In the genomic region with DNA sequence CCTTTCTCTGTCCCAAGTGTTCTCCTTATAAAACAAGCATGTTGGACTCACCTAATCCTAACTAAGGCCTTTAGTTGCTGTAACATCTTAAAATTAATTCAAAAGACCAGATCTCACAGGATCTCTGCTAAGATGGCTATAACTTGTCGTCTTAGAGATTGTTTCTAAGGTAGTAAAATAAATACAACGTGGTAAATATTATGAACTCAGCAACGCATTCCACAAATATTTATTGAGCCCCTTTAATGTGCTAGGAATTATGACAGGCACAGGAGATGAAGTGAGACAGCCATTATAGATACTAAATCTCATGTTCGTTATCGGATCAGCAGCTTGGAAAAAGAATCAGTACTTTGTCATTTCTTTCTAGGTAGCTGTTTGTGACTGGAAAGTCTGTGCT, we compare ENCODE assay signal across 9 cellular contexts. TPM values are rescaled to one million over a fixed set of nuclear protein-coding genes. Genes with fewer than 3 reads are reported as not detected.
DNase-seq lines count a peak whose midpoint lies in the region; ATAC-seq and TF ChIP-seq lines count a peak whose summit lies in the region.
"Had no signal": no experiment of that assay in that cellular context is flagged by ENCODE, and none has a peak within 500 bp of the region (broad histone marks: within the 10 kb centered on the region; RNA-seq: fewer than 3 reads in every experiment).

No MANE protein-coding gene starts in this region.

- H3K4me1 ChIP-seq in ACC112 (ENCODE audit: control insufficient read depth, insufficient read depth, low read length, unreplicated experiment) = peaks cover 19% of the 10 kb centered on the region
- peaks cover 20% of the 10 kb centered on the region for H3K4me1 ChIP-seq in muscle layer of colon (ENCODE audit: insufficient read depth, low read length)
- no peaks in the 10 kb centered on the region for H3K4me1 ChIP-seq in endodermal cell (ENCODE audit: control insufficient read depth, insufficient read depth, low read length)

- H3K9ac ChIP-seq in muscle layer of colon (ENCODE audit: low read length) = no peak overlapping the region
- no peak overlapping the region for H3K9ac ChIP-seq in endodermal cell (ENCODE audit: extremely low read depth, low read length, poor library complexity, severe bottlenecking)

- TF ChIP-seq CTCF in GM10266 (IDR thresholded peaks at IDR 0.05; ENCODE audit: control insufficient read depth, insufficient read depth, low read depth, missing control alignments) (no peak), endodermal cell (conservative IDR thresholded peaks at IDR 0.05) (no peak)

- H3K36me3 Mint-ChIP-seq in activated naive CD8-positive, alpha-beta T cell = peaks cover 2% of the 10 kb centered on the region
- H3K36me3 Mint-ChIP-seq in endodermal cell (ENCODE audit: low read depth) = no peaks in the 10 kb centered on the region

- H3K27me3 ChIP-seq in ACC112 (ENCODE audit: insufficient read depth, low read length) = no peaks in the 10 kb centered on the region
- H3K27me3 ChIP-seq in muscle layer of colon (ENCODE audit: control insufficient read depth in 1 of 2, insufficient read depth in 2 of 2, low read length in 2 of 2) = no peaks in the 10 kb centered on the region
- no peaks in the 10 kb centered on the region for H3K27me3 ChIP-seq in endodermal cell (ENCODE audit: control insufficient read depth, insufficient read depth, low read length, poor library complexity, severe bottlenecking)

- peak overlapping the region; percentile 43 for H3K4me3 ChIP-seq in ACC112 (ENCODE audit: low read depth, low read length)
- no peak overlapping the region for H3K4me3 ChIP-seq in muscle layer of colon (ENCODE audit: low read depth in 1 of 2, low read length in 2 of 2)
- H3K4me3 ChIP-seq in endodermal cell (ENCODE audit: low read length) = no peak overlapping the region

- H2AFZ ChIP-seq in ACC112 (ENCODE audit: low read length, unreplicated experiment) = peak overlapping the region; percentile 93

- H3K4me1 Mint-ChIP-seq in activated naive CD8-positive, alpha-beta T cell (ENCODE audit: low read depth) = peaks cover 71% of the 10 kb centered on the region
- H3K4me1 Mint-ChIP-seq in endodermal cell = peaks cover 3% of the 10 kb centered on the region

- no peaks in the 10 kb centered on the region for H3K27me3 Mint-ChIP-seq in activated naive CD8-positive, alpha-beta T cell
- H3K27me3 Mint-ChIP-seq in endodermal cell (ENCODE audit: insufficient read depth) = peaks cover 6% of the 10 kb centered on the region

- peak overlapping the region; percentile 72 for H3K4me3 Mint-ChIP-seq in activated naive CD8-positive, alpha-beta T cell
- H3K4me3 Mint-ChIP-seq in endodermal cell = no peak overlapping the region

- 95 to 96% methylated on average over 3 to 5 of the region's 5 CpGs for WGBS in endodermal cell (ENCODE audit: insufficient coverage in 1 of 2, insufficient read length in 1 of 2), 2 experiments

- ATAC-seq in GM19328 (IDR thresholded peaks at IDR 0.05; ENCODE audit: unreplicated experiment) = no peak

- no peak for DNase-seq in GM10266 (ENCODE audit: extremely low spot score)
- DNase-seq in endodermal cell = no peak
- DNase-seq in NCI-H2227 (lab: John Stamatoyannopoulos, UW; ENCODE audit: unreplicated experiment) = no peak
- DNase-seq: DMS79 treated with DMSO at 0.1 percent for 48 hours had no signal

- H3K36me3 ChIP-seq in ACC112 (ENCODE audit: insufficient read depth, low read length) (no peaks in the 10 kb centered on the region), muscle layer of colon (ENCODE audit: insufficient read depth, low read length) (no peaks in the 10 kb centered on the region), endodermal cell (ENCODE audit: control insufficient read depth, insufficient read depth, low read length) (no peaks in the 10 kb centered on the region)

- H3K27ac Mint-ChIP-seq in activated naive CD8-positive, alpha-beta T cell = peak overlapping the region; percentile 91
- no peak overlapping the region for H3K27ac Mint-ChIP-seq in endodermal cell

- peak; percentile 22 for TF ChIP-seq POLR2A in GM19099 (IDR thresholded peaks at IDR 0.05; ENCODE audit: extremely low read depth, insufficient read length, low read depth)

- H3K9me3 ChIP-seq in muscle layer of colon (ENCODE audit: low read length) (no peaks in the 10 kb centered on the region), endodermal cell (ENCODE audit: control insufficient read depth, low read length) (no peaks in the 10 kb centered on the region)

- H3K79me2 ChIP-seq in ACC112 (ENCODE audit: control insufficient read depth, insufficient read depth, low read length, unreplicated experiment) = no peaks in the 10 kb centered on the region

- H3K9me3 Mint-ChIP-seq in activated naive CD8-positive, alpha-beta T cell (ENCODE audit: low read depth) = peaks cover 5% of the 10 kb centered on the region
- H3K9me3 Mint-ChIP-seq in endodermal cell = no peaks in the 10 kb centered on the region

- H3K27ac ChIP-seq in ACC112 (ENCODE audit: low read depth, low read length) (no peak overlapping the region), muscle layer of colon (ENCODE audit: low read depth, low read length) (peak overlapping the region; percentile 59), endodermal cell (ENCODE audit: low read depth, low read length) (no peak overlapping the region)

RNA-seq across cellular contexts. Expression of a gene that starts 20.8 kb away (rescaled TPM):
- total RNA-seq in endodermal cell = 100 to 1,000 TPM; 168 to 172 TPM
- 115 TPM for polyA plus RNA-seq in endodermal cell (2013, experiment 1 of 2)
- polyA plus RNA-seq in endodermal cell (2013, experiment 2 of 2) = 102 TPM

RNA-seq across cellular contexts. Expression of a gene that starts 56.6 kb away (rescaled TPM):
- total RNA-seq in endodermal cell = 1 to 10 TPM; 5.9 to 6.7 TPM
- 11.0 TPM for polyA plus RNA-seq in endodermal cell (2013, experiment 1 of 2)
- polyA plus RNA-seq in endodermal cell (2013, experiment 2 of 2) = 11.9 TPM
